In genomic region chr17:5499790-5500189, GRCh38 we compare ENCODE assay signal across 8 cellular contexts. TPM values are rescaled to one million over a fixed set of nuclear protein-coding genes. Genes with fewer than 3 reads are reported as not detected.
A peak's percentile ranks its signal among the peaks of the same experiment; 100 is the strongest.
DNase-seq lines count a peak whose midpoint lies in the region; ATAC-seq and TF ChIP-seq lines count a peak whose summit lies in the region.

No MANE protein-coding gene starts in this region.

- TF ChIP-seq EP300 in suprapubic skin (IDR thresholded peaks at IDR 0.05), result no peak

- peaks cover 16% of the 10 kb centered on the region for H3K4me1 Mint-ChIP-seq in activated CD8-positive, alpha-beta memory T cell treated with anti-CD3 and anti-CD28 coated beads, Interleukin-2, amount 10 ng/mL, durations not matched to agents 7 days and 5 days
- peaks cover 2% of the 10 kb centered on the region for H3K4me1 Mint-ChIP-seq in activated naive CD8-positive, alpha-beta T cell treated with anti-CD3 and anti-CD28 coated beads for 36 hours

- H3K4me3 Mint-ChIP-seq in activated CD8-positive, alpha-beta memory T cell treated with anti-CD3 and anti-CD28 coated beads, Interleukin-2, amount 10 ng/mL, durations not matched to agents 7 days and 5 days, result no peak overlapping the region
- H3K4me3 Mint-ChIP-seq in activated naive CD8-positive, alpha-beta T cell treated with anti-CD3 and anti-CD28 coated beads for 36 hours, result peak overlapping the region; percentile 86

- H3K27me3 ChIP-seq in kidney epithelial cell (ENCODE audit: control insufficient read depth, insufficient read depth, low read length) (peaks cover 5% of the 10 kb centered on the region), suprapubic skin (no peaks in the 10 kb centered on the region)

- DNase-seq in activated CD8-positive, alpha-beta memory T cell treated with anti-CD3 and anti-CD28 coated beads for 24 hours, result peak; percentile 60
- no peak for DNase-seq in activated CD8-positive, alpha-beta memory T cell treated with anti-CD3 and anti-CD28 coated beads, Interleukin-2, amount 10 ng/mL, durations not matched to agents 7 days and 5 days
- DNase-seq in activated naive CD8-positive, alpha-beta T cell treated with anti-CD3 and anti-CD28 coated beads for 36 hours, result no peak
- DNase-seq in kidney epithelial cell (ENCODE audit: low read depth) (no peak), suprapubic skin (ENCODE audit: low spot score in 2 of 2) (no peak), NCI-H1694 treated with DMSO at 0.1 percent for 48 hours (lab: John Stamatoyannopoulos, UW) (no peak)
- DNase-seq in activated CD4-positive, alpha-beta T cell treated with anti-CD3 and anti-CD28 coated beads, Interleukin-2, amount 50 U/mL, for 1 hour, result no peak

- H3K4me3 ChIP-seq in kidney epithelial cell (ENCODE audit: low read depth, low read length), result peak overlapping the region; percentile 67
- peak overlapping the region; percentile 53 for H3K4me3 ChIP-seq in suprapubic skin

- peaks cover 10% of the 10 kb centered on the region for H3K36me3 Mint-ChIP-seq in activated CD8-positive, alpha-beta memory T cell treated with anti-CD3 and anti-CD28 coated beads, Interleukin-2, amount 10 ng/mL, durations not matched to agents 7 days and 5 days
- no peaks in the 10 kb centered on the region for H3K36me3 Mint-ChIP-seq in activated naive CD8-positive, alpha-beta T cell treated with anti-CD3 and anti-CD28 coated beads for 36 hours

- CTCF ChIA-PET in activated CD8-positive, alpha-beta memory T cell treated with anti-CD3 and anti-CD28 coated beads, Interleukin-2, amount 10 ng/mL, durations not matched to agents 7 days and 5 days (lab: Charles Lee), result interaction anchor here (1.3 to 2.5 kb wide), 3 partner anchors 11 to 27 kb away, joined by 3 to 14 read pairs (median 4); partner anchors contain the start of genes DERL2 and MIS12

- H3K4me1 ChIP-seq in suprapubic skin, result peaks cover 12% of the 10 kb centered on the region

- TF ChIP-seq CTCF in kidney epithelial cell (IDR thresholded peaks at IDR 0.05; ENCODE audit: insufficient read depth, low read length, poor library complexity, severe bottlenecking) (no peak), suprapubic skin (IDR thresholded peaks at IDR 0.05) (no peak)

- no CpG with 5 or more reads among the region's 33 CpGs for WGBS in suprapubic skin

- TF ChIP-seq POLR2A in suprapubic skin (IDR thresholded peaks at IDR 0.05), result no peak

- H3K9me3 ChIP-seq in suprapubic skin, result no peaks in the 10 kb centered on the region

- no peaks in the 10 kb centered on the region for H3K36me3 ChIP-seq in kidney epithelial cell (ENCODE audit: control insufficient read depth, insufficient read depth, low read length)
- H3K36me3 ChIP-seq in suprapubic skin, result peaks cover 7% of the 10 kb centered on the region

- no peaks in the 10 kb centered on the region for H3K9me3 Mint-ChIP-seq in activated CD8-positive, alpha-beta memory T cell treated with anti-CD3 and anti-CD28 coated beads, Interleukin-2, amount 10 ng/mL, durations not matched to agents 7 days and 5 days (ENCODE audit: low read depth)
- no peaks in the 10 kb centered on the region for H3K9me3 Mint-ChIP-seq in activated naive CD8-positive, alpha-beta T cell treated with anti-CD3 and anti-CD28 coated beads for 36 hours

- H3K27ac Mint-ChIP-seq in activated CD8-positive, alpha-beta memory T cell treated with anti-CD3 and anti-CD28 coated beads, Interleukin-2, amount 10 ng/mL, durations not matched to agents 7 days and 5 days, result no peak overlapping the region
- H3K27ac Mint-ChIP-seq in activated naive CD8-positive, alpha-beta T cell treated with anti-CD3 and anti-CD28 coated beads for 36 hours, result no peak overlapping the region

- H3K27ac ChIP-seq in suprapubic skin, result no peak overlapping the region

- H3K27me3 Mint-ChIP-seq in activated CD8-positive, alpha-beta memory T cell treated with anti-CD3 and anti-CD28 coated beads, Interleukin-2, amount 10 ng/mL, durations not matched to agents 7 days and 5 days, result no peaks in the 10 kb centered on the region
- no peaks in the 10 kb centered on the region for H3K27me3 Mint-ChIP-seq in activated naive CD8-positive, alpha-beta T cell treated with anti-CD3 and anti-CD28 coated beads for 36 hours

- no peak for ATAC-seq in activated CD8-positive, alpha-beta memory T cell treated with anti-CD3 and anti-CD28 coated beads, Interleukin-2, amount 10 ng/mL, durations not matched to agents 7 days and 5 days
- no peak for ATAC-seq in HG02970 (IDR thresholded peaks at IDR 0.05; ENCODE audit: low FRiP score, unreplicated experiment)

RNA-seq across cellular contexts. Expression of gene MIS12, which starts 13.4 kb away (rescaled TPM):
- 10 to 100 TPM; 30.8 to 36.4 TPM for total RNA-seq in activated CD8-positive, alpha-beta memory T cell treated with anti-CD3 and anti-CD28 coated beads, Interleukin-2, amount 10 ng/mL, durations not matched to agents 7 days and 5 days
- total RNA-seq in activated naive CD8-positive, alpha-beta T cell treated with anti-CD3 and anti-CD28 coated beads for 36 hours, result 10 to 100 TPM; 44.3 to 45.5 TPM
- total RNA-seq in kidney epithelial cell (23.7 and 25.1 TPM in 2 replicates), suprapubic skin (10 to 100 TPM in 1 of 4 donors, 1 to 10 TPM in 3; 5.8 to 15.2 (median 8.1) TPM)

RNA-seq across cellular contexts. Expression of gene DERL2, which starts 13.8 kb away (rescaled TPM):
- 10 to 100 TPM; 52.5 to 79.0 TPM for total RNA-seq in activated CD8-positive, alpha-beta memory T cell treated with anti-CD3 and anti-CD28 coated beads, Interleukin-2, amount 10 ng/mL, durations not matched to agents 7 days and 5 days
- 10 to 100 TPM; 71.8 to 77.6 TPM for total RNA-seq in activated naive CD8-positive, alpha-beta T cell treated with anti-CD3 and anti-CD28 coated beads for 36 hours
- total RNA-seq in kidney epithelial cell (45.9 and 65.6 TPM in 2 replicates), suprapubic skin (10 to 100 TPM; 24.5 to 34.8 (median 25.3) TPM)

RNA-seq across cellular contexts. Expression of gene DHX33, which starts 31.0 kb away (rescaled TPM):
- total RNA-seq in activated CD8-positive, alpha-beta memory T cell treated with anti-CD3 and anti-CD28 coated beads, Interleukin-2, amount 10 ng/mL, durations not matched to agents 7 days and 5 days, result 10 to 100 TPM; 21.9 to 29.4 TPM
- total RNA-seq in activated naive CD8-positive, alpha-beta T cell treated with anti-CD3 and anti-CD28 coated beads for 36 hours, result 10 to 100 TPM; 49.7 to 49.9 TPM
- 16.4 and 17.2 TPM in 2 replicates for total RNA-seq in kidney epithelial cell
- total RNA-seq in suprapubic skin, result 10 to 100 TPM; 11.6 to 19.1 (median 14.6) TPM
